ENCODE assay signal across 24 cellular contexts in the genomic region with DNA sequence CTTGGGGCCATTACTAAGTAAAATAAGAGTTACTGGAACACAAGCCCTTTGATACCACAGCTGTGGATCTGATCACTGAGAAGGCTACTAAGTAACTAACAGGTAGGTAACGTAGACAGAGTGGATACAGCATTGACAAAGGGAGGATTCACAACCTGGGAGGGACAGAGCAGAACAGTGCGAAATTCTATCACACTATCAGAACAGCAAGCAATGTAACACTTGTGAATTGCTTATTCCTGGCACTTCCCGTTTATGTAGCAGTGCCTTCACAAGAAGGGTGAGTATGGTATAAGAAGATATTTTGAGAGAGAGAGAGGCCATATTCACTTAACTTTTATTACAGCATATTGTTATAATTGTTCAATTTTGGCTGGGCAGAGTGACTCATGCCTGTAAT.
"Had no signal": no experiment of that assay in that cellular context is flagged by ENCODE, and none has a peak within 500 bp of the region (broad histone marks: within the 10 kb centered on the region; RNA-seq: fewer than 3 reads in every experiment).

No MANE protein-coding gene starts in this region.

- H3K4me1 ChIP-seq: left lung, lower lobe of right lung, pancreas, prostate gland, sigmoid colon, spleen, suprapubic skin, tibial nerve, uterus had no signal

- H3K27me3 ChIP-seq: left lung, pancreas, sigmoid colon, spleen, suprapubic skin, tibial nerve, uterus had no signal

- H3K36me3 ChIP-seq: left lung, lower lobe of right lung, pancreas, prostate gland, sigmoid colon, spleen, suprapubic skin, tibial nerve, uterus had no signal

- H3K27ac ChIP-seq: left lung, lower lobe of right lung, pancreas, prostate gland, sigmoid colon, spleen, suprapubic skin, tibial nerve, uterus had no signal

- DNase-seq: hypothalamus; immature natural killer cell; kidney; left colon; left lung; lower lobe of right lung; mammary epithelial cell; mesenchymal stem cell; naive thymus-derived CD8-positive, alpha-beta T cell; nucleus accumbens; pancreas; posterior cingulate gyrus; retina; right cardiac atrium; sigmoid colon; small intestine; spleen; stimulated activated CD4-positive, alpha-beta T cell treated with anti-CD3 and anti-CD28 coated beads, Interleukin-4, amount 100 ng/mL, for 24 hours; stimulated activated naive CD4-positive, alpha-beta T cell; uterus had no signal

- H3K9me3 ChIP-seq: lower lobe of right lung, pancreas, prostate gland, sigmoid colon, suprapubic skin, tibial nerve, uterus had no signal

- ATAC-seq: left colon; left lung; lower lobe of right lung; naive thymus-derived CD8-positive, alpha-beta T cell; pancreas; right cardiac atrium; stimulated activated effector memory CD8-positive, alpha-beta T cell treated with anti-CD3 and anti-CD28 coated beads, Interleukin-12 subunit alpha, Interleukin-12 subunit beta, amount 100 ng/mL, for 72 hours had no signal

- H3K4me3 ChIP-seq: left lung, lower lobe of right lung, pancreas, prostate gland, sigmoid colon, spleen, suprapubic skin, tibial nerve, uterus had no signal
